Comparison of ENCODE assay signal across 25 cellular contexts in the genomic region with DNA sequence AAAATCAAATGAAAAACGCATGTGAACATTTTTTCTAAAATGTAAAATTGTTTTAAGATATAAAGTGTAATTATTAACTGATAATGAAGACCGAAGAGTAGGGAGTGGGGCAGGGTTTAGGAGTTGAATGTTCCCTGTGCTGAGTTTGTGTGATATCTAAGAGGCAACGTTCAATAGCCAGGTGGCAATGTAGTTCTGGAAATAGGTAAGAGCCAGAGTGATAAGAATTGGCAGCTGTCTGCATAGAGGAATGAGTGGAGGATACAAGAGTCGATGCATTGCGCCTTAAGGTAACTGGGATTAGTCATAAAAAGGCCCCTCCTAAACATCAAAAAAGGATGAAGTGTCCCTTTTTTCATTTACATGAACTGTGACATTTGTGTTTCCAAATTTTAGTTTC.
"Had no signal": no experiment of that assay in that cellular context is flagged by ENCODE, and none has a peak within 500 bp of the region (broad histone marks: within the 10 kb centered on the region; RNA-seq: fewer than 3 reads in every experiment).

No MANE protein-coding gene starts in this region.

- ATAC-seq: left lung; naive thymus-derived CD4-positive, alpha-beta T cell; right lobe of liver; stimulated activated naive CD8-positive, alpha-beta T cell treated with anti-CD3 and anti-CD28 coated beads, Interleukin-15, amount 100 ng/mL, for 72 hours; upper lobe of right lung had no signal

- H3K4me3 ChIP-seq: esophagus squamous epithelium, left lung, neural progenitor cell, right lobe of liver, smooth muscle cell, suprapubic skin, transverse colon, upper lobe of right lung, uterus had no signal

- H3K27me3 ChIP-seq: esophagus squamous epithelium, left lung, neural progenitor cell, right lobe of liver, suprapubic skin, transverse colon, upper lobe of right lung, uterus had no signal

- DNase-seq: effector CD8-positive, alpha-beta T cell; endodermal cell; esophagus squamous epithelium; head of caudate nucleus; kidney; left lung; mesenchymal stem cell; naive thymus-derived CD4-positive, alpha-beta T cell; right lobe of liver; stimulated activated CD4-positive, alpha-beta T cell treated with anti-CD3 and anti-CD28 coated beads, Interleukin-12 subunit alpha, Interleukin-12 subunit beta, amount 100 ng/mL, for 4 hours; stimulated activated CD4-positive, alpha-beta T cell treated with anti-CD3 and anti-CD28 coated beads, Interleukin-1b, Interleukin-23, amount 100 ng/mL, for 48 hours; stimulated activated CD4-positive, alpha-beta T cell treated with anti-CD3 and anti-CD28 coated beads, Interleukin-4, amount 100 ng/mL, for 1 hour; stimulated activated CD8-positive, alpha-beta memory T cell treated with anti-CD3 and anti-CD28 coated beads, Interleukin-4, amount 100 ng/mL, for 48 hours; stimulated activated naive CD4-positive, alpha-beta T cell; stimulated activated naive CD8-positive, alpha-beta T cell treated with anti-CD3 and anti-CD28 coated beads, Interleukin-15, amount 100 ng/mL, for 72 hours; transverse colon; upper lobe of right lung; uterus had no signal

- H3K27ac ChIP-seq: epithelial cell of prostate, esophagus squamous epithelium, left lung, neural progenitor cell, parathyroid adenoma, right lobe of liver, suprapubic skin, upper lobe of right lung, uterus had no signal

- H3K4me1 ChIP-seq: esophagus squamous epithelium, left lung, neural progenitor cell, parathyroid adenoma, right lobe of liver, suprapubic skin, upper lobe of right lung, uterus had no signal

- H3K36me3 ChIP-seq: esophagus squamous epithelium, left lung, neural progenitor cell, right lobe of liver, suprapubic skin, transverse colon, upper lobe of right lung, uterus had no signal

- H3K9me3 ChIP-seq: esophagus squamous epithelium, right lobe of liver, suprapubic skin, upper lobe of right lung, uterus had no signal

- FAIRE-seq: colon, frontal cortex, kidney had no signal
